In genomic region chr18:54558609-54559585, GRCh38 we compare ENCODE assay signal across 8 cellular contexts. TPM values are rescaled to one million over a fixed set of nuclear protein-coding genes. Genes with fewer than 3 reads are reported as not detected.
DNase-seq lines count a peak whose midpoint lies in the region; ATAC-seq and TF ChIP-seq lines count a peak whose summit lies in the region.

No MANE protein-coding gene starts in this region.

- DNase-seq in CD8-positive, alpha-beta T cell: no peak
- DNase-seq in GM19238 (ENCODE audit: insufficient read length, low spot score) (peak; percentile 6), NCI-H146 (lab: John Stamatoyannopoulos, UW) (peak; percentile 18), dermis microvascular lymphatic vessel endothelial cell (ENCODE audit: low read depth in 2 of 2) (peak; percentile 9 to 31), psoas muscle (no peak), activated gamma-delta T cell (lab: John Stamatoyannopoulos, UW) (no peak), MV-4-11 (lab: John Stamatoyannopoulos, UW) (no peak)
- DNase-seq in activated T-cell treated with anti-CD3 and anti-CD28 coated beads, Interleukin-2, amount 50 U/mL, for 48 hours: no peak

- no peaks in the 10 kb centered on the region for H3K4me1 ChIP-seq in CD8-positive, alpha-beta T cell (ENCODE audit: insufficient read depth, low read length)
- H3K4me1 ChIP-seq in psoas muscle: no peaks in the 10 kb centered on the region

- no peak overlapping the region for H3K27ac ChIP-seq in CD8-positive, alpha-beta T cell (ENCODE audit: low read depth, low read length)
- no peak overlapping the region for H3K27ac ChIP-seq in psoas muscle

- H3K27ac Mint-ChIP-seq in CD8-positive, alpha-beta T cell: no peak overlapping the region

- no peaks in the 10 kb centered on the region for H3K36me3 ChIP-seq in CD8-positive, alpha-beta T cell (ENCODE audit: insufficient read depth, low read length)
- H3K36me3 ChIP-seq in psoas muscle (ENCODE audit: insufficient read depth in 1 of 2, low read depth in 1 of 2): no peaks in the 10 kb centered on the region

- H3K4me1 Mint-ChIP-seq in CD8-positive, alpha-beta T cell (ENCODE audit: low read depth): no peaks in the 10 kb centered on the region

- intact Hi-C loops in CD8-positive, alpha-beta T cell (cut with DNase I, micrococcal nuclease): loop anchor here (2.0 kb wide), 1 partner anchor 424 kb away; no protein-coding TSS in a partner anchor
- intact Hi-C loops in psoas muscle (cut with DNase I): loop anchor here in 1 of 2 donors (10.0 kb wide), 1 partner anchor 116 kb away; no protein-coding TSS in a partner anchor

- H3K27me3 ChIP-seq in CD8-positive, alpha-beta T cell (ENCODE audit: insufficient read depth, low read length): no peaks in the 10 kb centered on the region
- H3K27me3 ChIP-seq in psoas muscle (ENCODE audit: insufficient read depth in 3 of 3, low read length in 2 of 3): no peaks in the 10 kb centered on the region

- POLR2A ChIA-PET in CD8-positive, alpha-beta T cell (lab: Charles Lee): no interaction called here

- peak; percentile 55 for TF ChIP-seq CTCF in CD8-positive, alpha-beta T cell (IDR thresholded peaks at IDR 0.05)
- TF ChIP-seq CTCF in psoas muscle (IDR thresholded peaks at IDR 0.05): peak; percentile 46

- H3K36me3 Mint-ChIP-seq in CD8-positive, alpha-beta T cell: no peaks in the 10 kb centered on the region

- WGBS in psoas muscle, 3 donors: 81 to 85% (median 84%) methylated on average over 3 of the region's 3 CpGs

- ATAC-seq in CD8-positive, alpha-beta T cell: no peak
- ATAC-seq in psoas muscle: peak in 1 of 4 donors; percentile 62

- no peak overlapping the region for H3K4me3 Mint-ChIP-seq in CD8-positive, alpha-beta T cell

- H3K9me3 Mint-ChIP-seq in CD8-positive, alpha-beta T cell: no peaks in the 10 kb centered on the region

- H3K4me3 ChIP-seq in CD8-positive, alpha-beta T cell (ENCODE audit: low read depth, low read length): no peak overlapping the region
- H3K4me3 ChIP-seq in psoas muscle: no peak overlapping the region

- no peaks in the 10 kb centered on the region for H3K9me3 ChIP-seq in CD8-positive, alpha-beta T cell (ENCODE audit: low read length)
- H3K9me3 ChIP-seq in psoas muscle: no peaks in the 10 kb centered on the region

- CTCF ChIA-PET in CD8-positive, alpha-beta T cell (lab: Charles Lee): interaction anchor here (1.2 kb wide), 1 partner anchor 112 kb away, joined by 3 read pairs; no protein-coding TSS in a partner anchor

- H3K27me3 Mint-ChIP-seq in CD8-positive, alpha-beta T cell (ENCODE audit: low read depth): no peaks in the 10 kb centered on the region

RNA-seq across cellular contexts. Expression of gene DYNAP, which starts 32.1 kb away (rescaled TPM):
- total RNA-seq in CD8-positive, alpha-beta T cell: not detected
- total RNA-seq in dermis microvascular lymphatic vessel endothelial cell (not detected in 2 replicates), psoas muscle (not detected)
- polyA plus RNA-seq in psoas muscle: not detected

Comparison
In these comparisons a context has a peak if more than half of its experiments do, and no peak if none do; other contexts are left out.
1. DNase-seq: peak in GM19238 (single experiment), NCI-H146 (single experiment) and dermis microvascular lymphatic vessel endothelial cell (2 of 2); none in CD8-positive, alpha-beta T cell (0 of 7), psoas muscle (0 of 2), activated T-cell treated with anti-CD3 and anti-CD28 coated beads, Interleukin-2, amount 50 U/mL, for 48 hours (0 of 2), activated gamma-delta T cell (single experiment) and MV-4-11 (single experiment).